ENCODE assay signal across 14 cellular contexts in genomic region chr13:46050771-46051170, GRCh38. TPM values are rescaled to one million over a fixed set of nuclear protein-coding genes. Genes with fewer than 3 reads are reported as not detected.
DNase-seq lines count a peak whose midpoint lies in the region; ATAC-seq, FAIRE-seq and TF ChIP-seq lines count a peak whose summit lies in the region.
"Had no signal": no experiment of that assay in that cellular context is flagged by ENCODE, and none has a peak within 500 bp of the region (broad histone marks: within the 10 kb centered on the region; RNA-seq: fewer than 3 reads in every experiment).

No MANE protein-coding gene starts in this region.

- H3K9me3 ChIP-seq in HEK293 (ENCODE audit: control insufficient read depth, insufficient read depth, low read depth, low read length) (no peaks in the 10 kb centered on the region), keratinocyte (ENCODE audit: control insufficient read depth, low read depth, low read length) (no peaks in the 10 kb centered on the region), heart right ventricle (no peaks in the 10 kb centered on the region)

- peaks cover 26% of the 10 kb centered on the region for H3K4me1 Mint-ChIP-seq in activated T-helper 17 cell treated with anti-CD3 and anti-CD28 coated beads, Interleukin-2, amount 50 U/mL, for 72 hours

- peaks cover 6% of the 10 kb centered on the region for H3K36me3 Mint-ChIP-seq in activated T-helper 17 cell treated with anti-CD3 and anti-CD28 coated beads, Interleukin-2, amount 50 U/mL, for 72 hours (ENCODE audit: low read depth)

- CTCF ChIA-PET in HEK293 (lab: Yijun Ruan, JAX): interaction anchor here (1.0 kb wide), 1 partner anchor 243 kb away, joined by 4 read pairs; no protein-coding TSS in a partner anchor

- H3K27me3 ChIP-seq in keratinocyte (ENCODE audit: control insufficient read depth, extremely low read depth, insufficient read depth, low read length) (no peaks in the 10 kb centered on the region), heart right ventricle (peaks cover 0 to 9% (median 0%) of the 10 kb centered on the region in 7 donors)

- no peaks in the 10 kb centered on the region for H3K9me3 Mint-ChIP-seq in activated T-helper 17 cell treated with anti-CD3 and anti-CD28 coated beads, Interleukin-2, amount 50 U/mL, for 72 hours

- dilution Hi-C loops in keratinocyte (cut with MboI; ENCODE audit: extremely low pct_ligation_motif_present, low sequenced_read_pairs): no loop called here

- no peak for FAIRE-seq in keratinocyte (lab: Jason Lieb, UNC)

- peak overlapping the region; percentile 15 for H3K4me3 Mint-ChIP-seq in activated T-helper 17 cell treated with anti-CD3 and anti-CD28 coated beads, Interleukin-2, amount 50 U/mL, for 72 hours

- H3K4me2 ChIP-seq in keratinocyte (ENCODE audit: control insufficient read depth, extremely low read depth, insufficient read depth, low read depth, low read length): peak overlapping the region; percentile 85

- no peak overlapping the region for H2AFZ ChIP-seq in keratinocyte (ENCODE audit: control insufficient read depth, low read length)

- H3K27ac Mint-ChIP-seq in activated T-helper 17 cell treated with anti-CD3 and anti-CD28 coated beads, Interleukin-2, amount 50 U/mL, for 72 hours: no peak overlapping the region

- peaks cover 70% of the 10 kb centered on the region for H3K79me2 ChIP-seq in keratinocyte (ENCODE audit: control insufficient read depth, insufficient read depth, low read length)

- H3K9me1 ChIP-seq in keratinocyte (ENCODE audit: control insufficient read depth, extremely low read depth, insufficient read depth, low read length): no peaks in the 10 kb centered on the region

- peaks cover 3% of the 10 kb centered on the region for H3K27me3 Mint-ChIP-seq in activated T-helper 17 cell treated with anti-CD3 and anti-CD28 coated beads, Interleukin-2, amount 50 U/mL, for 72 hours
- H3K27me3 Mint-ChIP-seq: T-helper 17 cell had no signal

- POLR2A ChIA-PET in HEK293 (lab: Yijun Ruan, JAX): no interaction called here

- no peak for ATAC-seq in activated T-helper 17 cell treated with anti-CD3 and anti-CD28 coated beads, Interleukin-2, amount 50 U/mL, for 72 hours (replicated peaks)
- ATAC-seq in HG03469 (IDR thresholded peaks at IDR 0.05; ENCODE audit: unreplicated experiment) (no peak), heart right ventricle (no peak)
- ATAC-seq: T-helper 17 cell had no signal

- no peaks in the 10 kb centered on the region for H4K20me1 ChIP-seq in keratinocyte (ENCODE audit: control insufficient read depth, extremely low read depth, insufficient read depth, low read length)

- peak overlapping the region; percentile 2; the same call in 1 of the 2 replicates for H3K4me3 ChIP-seq in AG10803 (ENCODE audit: low read length)
- H3K4me3 ChIP-seq in HEK293 (ENCODE audit: low read depth, low read length): no peak overlapping the region; the same call in 1 of the 2 replicates
- peak overlapping the region in 2 of 3 experiments; percentile 85 to 97 for H3K4me3 ChIP-seq in keratinocyte (ENCODE audit: control insufficient read depth in 2 of 3, extremely low read depth in 1 of 3, insufficient read depth in 2 of 3, low read depth in 1 of 3, low read length in 3 of 3)
- H3K4me3 ChIP-seq in heart right ventricle: peak overlapping the region in 3 of 10 donors; percentile 82 to 93 (median 84)

- peak overlapping the region; percentile 93 for H3K9ac ChIP-seq in keratinocyte (ENCODE audit: control insufficient read depth, extremely low read depth, insufficient read depth, low read length)

- TF ChIP-seq CTCF in AG10803 (conservative IDR thresholded peaks at IDR 0.05; ENCODE audit: low read length) (no peak), HEK293 (tag by site-specific recombination; IDR thresholded peaks at IDR 0.05) (no peak), keratinocyte (optimal IDR thresholded peaks at IDR 0.05 in 1 of 3, IDR thresholded peaks at IDR 0.05 in 1 of 3, conservative IDR thresholded peaks at IDR 0.05 in 1 of 3; ENCODE audit: extremely low read depth in 1 of 3, insufficient read depth in 2 of 3, low read length in 3 of 3) (no peak), heart right ventricle (IDR thresholded peaks at IDR 0.05) (no peak)

- no peak for DNase-seq in AG10803 (ENCODE audit: low read depth)
- no peak for DNase-seq in keratinocyte (ENCODE audit: low read depth, low spot score)
- no peak for DNase-seq in NCI-H1417 treated with DMSO at 0.1 percent for 48 hours (lab: John Stamatoyannopoulos, UW)
- DNase-seq in SW 1271 (lab: John Stamatoyannopoulos, UW): no peak
- DNase-seq in heart right ventricle: no peak
- DNase-seq: dermis blood vessel endothelial cell; NCI-H774; occipital lobe; stimulated activated CD4-positive, alpha-beta T cell treated with anti-CD3 and anti-CD28 coated beads, Interleukin-4, amount 100 ng/mL, for 4 hours; T-helper 17 cell had no signal

- H3K4me1 ChIP-seq in HEK293 (ENCODE audit: control insufficient read depth, insufficient read depth, low read length) (peaks cover 3% of the 10 kb centered on the region; the same call in 1 of the 2 replicates), keratinocyte (ENCODE audit: control insufficient read depth, extremely low read depth, insufficient read depth, low read length) (peaks cover 17% of the 10 kb centered on the region), heart right ventricle (peaks cover 0 to 34% (median 32%) of the 10 kb centered on the region in 9 donors)

- intact Hi-C loops in heart right ventricle (cut with DNase I): no loop called here

- H3K27ac ChIP-seq in HEK293 (ENCODE audit: extremely low read depth, low read depth, low read length) (no peak overlapping the region), keratinocyte (ENCODE audit: control insufficient read depth, insufficient read depth, low read length) (no peak overlapping the region), heart right ventricle (no peak overlapping the region)

- H3K36me3 ChIP-seq in HEK293 (ENCODE audit: control insufficient read depth in 2 of 2, insufficient read depth in 1 of 2, low read length in 2 of 2) (no peaks in the 10 kb centered on the region), keratinocyte (ENCODE audit: control insufficient read depth in 2 of 2, extremely low read depth in 1 of 2, insufficient read depth in 2 of 2, low read length in 2 of 2) (no peaks in the 10 kb centered on the region), heart right ventricle (no peaks in the 10 kb centered on the region)

TF ChIP-seq in HEK293, 187 proteins besides CTCF, POLR2A, EP300 and RAD21 (continues in another document):
- no peak for TF ChIP-seq ZNF501 (tag by site-specific recombination; IDR thresholded peaks at IDR 0.05)
- TF ChIP-seq ZNF398 (tag by site-specific recombination; IDR thresholded peaks at IDR 0.05): no peak
- no peak for TF ChIP-seq OSR2 (tag by site-specific recombination; IDR thresholded peaks at IDR 0.05)
- TF ChIP-seq ZNF114 (tag by site-specific recombination; IDR thresholded peaks at IDR 0.05): no peak
- peak; percentile 67 for TF ChIP-seq ZNF513 (tag by site-specific recombination; IDR thresholded peaks at IDR 0.05)

RNA-seq across cellular contexts. Expression of gene ZC3H13, which starts 1.8 kb away (rescaled TPM):
- total RNA-seq in activated T-helper 17 cell treated with anti-CD3 and anti-CD28 coated beads, Interleukin-2, amount 50 U/mL, for 72 hours: 10 to 100 TPM; 33.4 to 46.9 TPM
- polyA plus RNA-seq in keratinocyte (4.8 to 10.6 TPM (median 6.1 TPM) in 3 replicates), heart right ventricle (10 to 100 TPM in 1 of 2 donors, 1 to 10 TPM in 1; 6.7 to 23.1 TPM)
- polyA plus RNA-seq in keratinocyte (2011; ENCODE audit: low read depth): 87.6 TPM
- polyA plus RNA-seq in keratinocyte (2011; cell fraction: cytosol; rRNA removed): 6.3 and 8.7 TPM in 2 replicates
- polyA plus RNA-seq in keratinocyte (2011; cell fraction: nucleus; rRNA removed): 20.5 and 25.2 TPM in 2 replicates
- 22.6 and 31.7 TPM in 2 replicates for polyA plus RNA-seq in keratinocyte (2012; ENCODE audit: low replicate concordance)
- 5.9 to 20.1 TPM (median 11.7 TPM) in 3 replicates for polyA minus RNA-seq in keratinocyte
- polyA minus RNA-seq in keratinocyte (2011; cell fraction: cytosol; rRNA and poly(A)+ RNA removed): 7.5 TPM
- polyA minus RNA-seq in keratinocyte (2011; cell fraction: nucleus; rRNA and poly(A)+ RNA removed): 13.0 and 26.4 TPM in 2 replicates
- total RNA-seq in heart right ventricle: 10 to 100 TPM; 33.1 to 50.1 (median 46.4) TPM

RNA-seq across cellular contexts. Expression of gene CPB2, which starts 54.1 kb away (rescaled TPM):
- total RNA-seq in activated T-helper 17 cell treated with anti-CD3 and anti-CD28 coated beads, Interleukin-2, amount 50 U/mL, for 72 hours: not detected
- polyA plus RNA-seq in keratinocyte (0.06 to 0.26 TPM (median 0.08 TPM) in 3 replicates), heart right ventricle (not detected)
- polyA plus RNA-seq in keratinocyte (2011; ENCODE audit: low read depth): 0.39 TPM
- 0.12 and 0.39 TPM in 2 replicates for polyA plus RNA-seq in keratinocyte (2011; cell fraction: cytosol; rRNA removed)
- polyA plus RNA-seq in keratinocyte (2011; cell fraction: nucleus; rRNA removed): 0.17 and 0.23 TPM in 2 replicates
- polyA plus RNA-seq in keratinocyte (2012; ENCODE audit: low replicate concordance): 0.10 and 0.27 TPM in 2 replicates
- polyA minus RNA-seq in keratinocyte: not detected in 3 replicates
- not detected for polyA minus RNA-seq in keratinocyte (2011; cell fraction: cytosol; rRNA and poly(A)+ RNA removed)
- not detected in 2 replicates for polyA minus RNA-seq in keratinocyte (2011; cell fraction: nucleus; rRNA and poly(A)+ RNA removed)
- not detected for total RNA-seq in heart right ventricle
- total RNA-seq: dermis blood vessel endothelial cell, occipital lobe, T-helper 17 cell, temporal lobe had no signal
